In genomic region chr5:105639068-105639467, GRCh38 we compare ENCODE assay signal across 2 cellular contexts.
TF ChIP-seq lines count a peak whose summit lies in the region.

No MANE protein-coding gene starts in this region.

TF ChIP-seq in K562, 482 proteins besides CTCF, POLR2A, EP300 and RAD21:
- TF ChIP-seq ZNF609 (CRISPR knock-in tag; IDR thresholded peaks at IDR 0.05; ENCODE audit: borderline replicate concordance) = no peak
- TF ChIP-seq ZNF217 (CRISPR knock-in tag; IDR thresholded peaks at IDR 0.05) = no peak
- TF ChIP-seq MYC (IDR thresholded peaks at IDR 0.05; ENCODE audit: low read depth, low read length) = no peak
- no peak for TF ChIP-seq MYC (CRISPR knock-in tag; IDR thresholded peaks at IDR 0.05; ENCODE audit: borderline replicate concordance, low read depth)
- TF ChIP-seq ZNF75A (CRISPR knock-in tag; IDR thresholded peaks at IDR 0.05) = no peak
- TF ChIP-seq E2F8 (IDR thresholded peaks at IDR 0.05; ENCODE audit: low read depth, partially characterized antibody) = no peak
- no peak for TF ChIP-seq NFRKB (IDR thresholded peaks at IDR 0.05; ENCODE audit: low read depth)
- TF ChIP-seq ZFPM2 (CRISPR knock-in tag; IDR thresholded peaks at IDR 0.05) = no peak
- TF ChIP-seq CEBPB (tag; IDR thresholded peaks at IDR 0.05) = no peak
- TF ChIP-seq SNIP1 (IDR thresholded peaks at IDR 0.05; ENCODE audit: low read depth) = no peak
- TF ChIP-seq DIDO1 (tag; IDR thresholded peaks at IDR 0.05; ENCODE audit: low read depth) = no peak
- TF ChIP-seq ZNF347 (CRISPR knock-in tag; IDR thresholded peaks at IDR 0.05; ENCODE audit: low read depth) = no peak
- TF ChIP-seq ZNF146 (CRISPR knock-in tag; IDR thresholded peaks at IDR 0.05; ENCODE audit: unreplicated experiment) = no peak

TF ChIP-seq in HepG2, 621 proteins besides CTCF, POLR2A, EP300 and RAD21:
- TF ChIP-seq PRPF4 (IDR thresholded peaks at IDR 0.05; ENCODE audit: low read depth, low read length, poor library complexity, severe bottlenecking) (no peak), SOX6 (IDR thresholded peaks at IDR 0.05) (no peak), SOX6 (CRISPR knock-in tag; IDR thresholded peaks at IDR 0.05) (no peak), FUBP1 (CRISPR knock-in tag; IDR thresholded peaks at IDR 0.05; ENCODE audit: borderline replicate concordance) (no peak)
